In the genomic region with DNA sequence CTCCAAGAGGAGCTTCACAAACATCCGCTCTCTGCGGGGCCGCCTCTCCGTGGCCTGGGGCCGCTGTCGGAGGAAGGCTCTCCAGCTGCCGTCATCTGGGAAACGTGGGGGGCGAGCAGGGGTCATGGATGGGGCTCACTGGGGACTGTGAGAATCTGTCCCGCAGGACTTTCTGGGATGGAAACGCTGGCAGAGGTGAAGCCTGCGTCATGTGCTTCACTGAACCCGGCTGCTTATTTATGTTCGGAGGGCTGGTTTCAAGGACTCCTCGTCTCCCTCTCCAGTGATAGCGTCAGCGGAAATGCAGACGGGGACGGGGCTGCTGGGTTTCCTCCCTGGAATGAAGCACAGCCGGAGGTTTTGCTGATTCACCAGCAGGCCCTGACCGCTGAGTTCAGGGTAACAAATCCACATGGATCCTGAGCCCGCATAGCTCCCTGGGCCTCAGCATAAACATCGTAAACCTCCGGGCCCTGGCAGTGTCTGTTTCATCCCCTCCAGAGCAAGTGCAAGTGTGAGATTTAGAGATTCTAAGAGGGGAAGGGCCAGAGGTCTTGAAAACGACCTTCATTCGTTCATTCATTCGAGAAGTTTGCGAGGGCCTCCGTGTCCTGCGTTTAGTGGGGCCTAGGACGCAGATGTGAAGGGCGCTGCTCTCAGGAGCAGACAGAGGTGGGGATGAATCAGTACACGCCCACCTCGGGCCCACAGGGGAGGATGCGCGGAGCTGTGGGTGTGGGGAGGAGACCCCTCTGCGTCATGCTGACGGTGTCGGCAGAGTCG, we compare ENCODE assay signal across 9 cellular contexts. TPM values are rescaled to one million over a fixed set of nuclear protein-coding genes. Genes with fewer than 3 reads are reported as not detected.
A peak's percentile ranks its signal among the peaks of the same experiment; 100 is the strongest.
DNase-seq lines count a peak whose midpoint lies in the region; ATAC-seq lines count a peak whose summit lies in the region.
"Had no signal": no experiment of that assay in that cellular context is flagged by ENCODE, and none has a peak within 500 bp of the region (broad histone marks: within the 10 kb centered on the region; RNA-seq: fewer than 3 reads in every experiment).

No MANE protein-coding gene starts in this region.

- H3F3A ChIP-seq in GM23248 (ENCODE audit: insufficient read depth) = peaks cover 24% of the 10 kb centered on the region

- no peaks in the 10 kb centered on the region for H3K9me3 ChIP-seq in GM23248 (ENCODE audit: low read depth)

- peak overlapping the region; percentile 82 for H3K27ac ChIP-seq in GM23248

- H3K27me3 ChIP-seq in GM23248 (replicated peaks; ENCODE audit: insufficient read depth) = no peaks in the 10 kb centered on the region

- peak overlapping the region; percentile 14; the same call in 1 of the 2 replicates for H3K4me3 ChIP-seq in GM23248
- peak overlapping the region; percentile 13 for H3K4me3 ChIP-seq in skeletal muscle cell (ENCODE audit: low read depth, low read length)

- no peak for ATAC-seq in HG03196 (IDR thresholded peaks at IDR 0.05; ENCODE audit: unreplicated experiment)
- ATAC-seq in HG03571 (IDR thresholded peaks at IDR 0.05; ENCODE audit: unreplicated experiment) = no peak
- ATAC-seq: HCT116 had no signal

- DNase-seq in GM23248 (peak; percentile 90), amniotic epithelial cell (ENCODE audit: low read depth) (peak; percentile 100), hepatic stellate cell (ENCODE audit: low spot score) (peak; percentile 98), skeletal muscle cell (ENCODE audit: low read depth) (peak; percentile 100), NCI-H2107 (lab: John Stamatoyannopoulos, UW) (no peak), NCI-H187 treated with DMSO at 0.1 percent for 48 hours (lab: John Stamatoyannopoulos, UW) (no peak)

- peaks cover 29% of the 10 kb centered on the region for H3K4me1 ChIP-seq in GM23248 (ENCODE audit: insufficient read depth)

- in situ Hi-C loops in GM23248 (cut with MboI) = loop anchor here (25.0 kb wide), 1 partner anchor 543 kb away; no protein-coding TSS in a partner anchor

- no peaks in the 10 kb centered on the region for H4K20me1 ChIP-seq in GM23248 (ENCODE audit: insufficient read depth)

- no peaks in the 10 kb centered on the region for H3K9me2 ChIP-seq in GM23248 (ENCODE audit: insufficient read depth)

- H3K4me2 ChIP-seq in GM23248 (ENCODE audit: unreplicated experiment) = peak overlapping the region; percentile 25

- H3K36me3 ChIP-seq in GM23248 (ENCODE audit: low read depth) = no peaks in the 10 kb centered on the region

- WGBS in GM23248 (ENCODE audit: low coverage in 1 of 2, low lambda C conversion rate in 2 of 2, missing lambda C conversion rate in 2 of 2), 2 experiments = 64 to 69% methylated on average over 39 to 40 of the region's 40 CpGs

- peaks cover 26% of the 10 kb centered on the region for H3K79me2 ChIP-seq in GM23248 (ENCODE audit: insufficient read depth)

- H3K9ac ChIP-seq in GM23248 = peak overlapping the region; percentile 76

- peak overlapping the region; percentile 19; the same call in 1 of the 2 replicates for H2AFZ ChIP-seq in GM23248

RNA-seq across cellular contexts. Expression of gene POFUT2, which starts 7.0 kb away (rescaled TPM):
- 48.2 and 54.0 TPM in 2 replicates for total RNA-seq in GM23248 (2014; rRNA removed; shearing (Covaris generic))
- polyA plus RNA-seq in GM23248 (2016; fragmentation: Nextera tagmentation; extraction: Ambion mirVana) = 30.1 and 30.9 TPM in 2 replicates

Comparison
In these comparisons a context has a peak if more than half of its experiments do, and no peak if none do; other contexts are left out.
1. DNase-seq: peak in GM23248 (single experiment), amniotic epithelial cell (single experiment), hepatic stellate cell (single experiment) and skeletal muscle cell (single experiment); none in NCI-H2107 (single experiment) and NCI-H187 treated with DMSO at 0.1 percent for 48 hours (single experiment).